Comparison of ENCODE assay signal across 18 cellular contexts in the genomic region with DNA sequence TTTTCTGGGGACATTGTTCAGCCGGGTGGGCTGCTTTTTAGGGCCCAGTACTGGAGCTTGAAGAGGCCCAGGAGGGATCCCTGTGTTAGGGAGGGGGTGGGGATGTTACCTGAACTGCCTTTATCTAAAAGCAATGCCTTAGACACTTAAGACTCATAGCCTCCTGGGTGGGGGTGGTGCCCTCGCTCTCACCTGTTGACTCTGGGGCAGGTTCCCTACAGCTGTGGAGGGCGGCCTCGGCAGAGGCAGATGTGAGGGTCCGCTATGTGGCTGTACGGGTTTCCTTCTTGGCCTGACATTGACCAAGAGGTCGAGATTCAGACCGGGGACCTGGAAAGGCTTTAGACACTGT. TPM values are rescaled to one million over a fixed set of nuclear protein-coding genes. Genes with fewer than 3 reads are reported as not detected.
DNase-seq lines count a peak whose midpoint lies in the region; ATAC-seq, FAIRE-seq and TF ChIP-seq lines count a peak whose summit lies in the region.
"Had no signal": no experiment of that assay in that cellular context is flagged by ENCODE, and none has a peak within 500 bp of the region (broad histone marks: within the 10 kb centered on the region; RNA-seq: fewer than 3 reads in every experiment).

No MANE protein-coding gene starts in this region.

- peak; percentile 7 for ATAC-seq in stimulated activated naive CD8-positive, alpha-beta T cell treated with anti-CD3 and anti-CD28 coated beads, Interleukin-15, amount 100 ng/mL, for 72 hours
- ATAC-seq in stimulated activated naive CD8-positive, alpha-beta T cell treated with anti-CD3 and anti-CD28 coated beads, Interleukin-15, Interleukin-2, amounts not matched to agents 100 U/mL and 50 U/mL, for 24 hours = no peak
- ATAC-seq in esophagus mucosa (peak; percentile 11), GM21381 (IDR thresholded peaks at IDR 0.05; ENCODE audit: unreplicated experiment) (no peak), HG02970 (IDR thresholded peaks at IDR 0.05; ENCODE audit: low FRiP score, unreplicated experiment) (no peak), HG03135 (IDR thresholded peaks at IDR 0.05; ENCODE audit: unreplicated experiment) (no peak)

- peaks cover 83% of the 10 kb centered on the region for H3K27me3 Mint-ChIP-seq in stimulated activated naive CD8-positive, alpha-beta T cell treated with anti-CD3 and anti-CD28 coated beads, Interleukin-15, amount 100 ng/mL, for 72 hours
- H3K27me3 Mint-ChIP-seq in nephron (ENCODE audit: low read depth) = peaks cover 27% of the 10 kb centered on the region

- H3K4me3 Mint-ChIP-seq in stimulated activated naive CD8-positive, alpha-beta T cell treated with anti-CD3 and anti-CD28 coated beads, Interleukin-15, amount 100 ng/mL, for 72 hours = no peak overlapping the region
- peak overlapping the region; percentile 54 to 95 (median 76) for H3K4me3 Mint-ChIP-seq in nephron
- H3K4me3 Mint-ChIP-seq: CD4-positive, alpha-beta memory T cell; immature natural killer cell had no signal

- H3K27ac Mint-ChIP-seq in stimulated activated naive CD8-positive, alpha-beta T cell treated with anti-CD3 and anti-CD28 coated beads, Interleukin-15, amount 100 ng/mL, for 72 hours = peak overlapping the region in 1 of 2 donors; percentile 55
- H3K27ac Mint-ChIP-seq in nephron = peak overlapping the region; percentile 99 to 100 (median 99)
- H3K27ac Mint-ChIP-seq: CD4-positive, alpha-beta memory T cell; immature natural killer cell had no signal

- H3K9me3 Mint-ChIP-seq in stimulated activated naive CD8-positive, alpha-beta T cell treated with anti-CD3 and anti-CD28 coated beads, Interleukin-15, amount 100 ng/mL, for 72 hours = no peaks in the 10 kb centered on the region
- H3K9me3 Mint-ChIP-seq in nephron = no peaks in the 10 kb centered on the region
- H3K9me3 Mint-ChIP-seq: CD4-positive, alpha-beta memory T cell; immature natural killer cell had no signal

- no peak for FAIRE-seq in RCC 7860 (lab: Jason Lieb, UNC)
- FAIRE-seq: A204.1 had no signal

- TF ChIP-seq CTCF in nephron (IDR thresholded peaks at IDR 0.05; ENCODE audit: unreplicated experiment in 3 of 3) = no peak

- peaks cover 21% of the 10 kb centered on the region for H3K36me3 Mint-ChIP-seq in nephron (ENCODE audit: low read depth)
- H3K36me3 Mint-ChIP-seq: CD4-positive, alpha-beta memory T cell; immature natural killer cell had no signal

- H3K4me1 Mint-ChIP-seq in stimulated activated naive CD8-positive, alpha-beta T cell treated with anti-CD3 and anti-CD28 coated beads, Interleukin-15, amount 100 ng/mL, for 72 hours = peaks cover 23% of the 10 kb centered on the region
- peaks cover 66% of the 10 kb centered on the region for H3K4me1 Mint-ChIP-seq in nephron

- no peak for DNase-seq in stimulated activated naive CD8-positive, alpha-beta T cell treated with anti-CD3 and anti-CD28 coated beads, Interleukin-15, amount 100 ng/mL, for 72 hours
- DNase-seq in stimulated activated naive CD8-positive, alpha-beta T cell treated with anti-CD3 and anti-CD28 coated beads, Interleukin-15, Interleukin-2, amounts not matched to agents 100 U/mL and 50 U/mL, for 24 hours = no peak
- DNase-seq in RCC 7860 (ENCODE audit: low spot score) = no peak
- DNase-seq: CD4-positive, alpha-beta memory T cell; dorsolateral prefrontal cortex; immature natural killer cell; NCI-H2171; SK-N-SH; stimulated activated CD4-positive, alpha-beta T cell treated with anti-CD3 and anti-CD28 coated beads, Interleukin-2, amount 100 ng/mL, for 48 hours had no signal

RNA-seq across cellular contexts. Expression of a gene that starts 0.7 kb away (rescaled TPM):
- 54.8 TPM for total RNA-seq in esophagus mucosa
- total RNA-seq: fibroblast of villous mesenchyme had no signal

RNA-seq across cellular contexts. Expression of a gene that starts 22.6 kb away (rescaled TPM):
- 0.32 TPM for total RNA-seq in esophagus mucosa
- total RNA-seq: activated CD8-positive, alpha-beta memory T cell treated with anti-CD3 and anti-CD28 coated beads for 36 hours; fibroblast of villous mesenchyme; myocyte had no signal

Comparison
In these comparisons a context has a peak if more than half of its experiments do, and no peak if none do; other contexts are left out.
1. ATAC-seq: peak in stimulated activated naive CD8-positive, alpha-beta T cell treated with anti-CD3 and anti-CD28 coated beads, Interleukin-15, amount 100 ng/mL, for 72 hours (single experiment) and esophagus mucosa (single experiment); none in stimulated activated naive CD8-positive, alpha-beta T cell treated with anti-CD3 and anti-CD28 coated beads, Interleukin-15, Interleukin-2, amounts not matched to agents 100 U/mL and 50 U/mL, for 24 hours (single experiment), GM21381 (single experiment), HG02970 (single experiment) and HG03135 (single experiment).
2. H3K4me3 Mint-ChIP-seq: peak in nephron (3 of 3); none in stimulated activated naive CD8-positive, alpha-beta T cell treated with anti-CD3 and anti-CD28 coated beads, Interleukin-15, amount 100 ng/mL, for 72 hours (0 of 2).